Comparison of ENCODE assay signal across 9 cellular contexts in the genomic region with DNA sequence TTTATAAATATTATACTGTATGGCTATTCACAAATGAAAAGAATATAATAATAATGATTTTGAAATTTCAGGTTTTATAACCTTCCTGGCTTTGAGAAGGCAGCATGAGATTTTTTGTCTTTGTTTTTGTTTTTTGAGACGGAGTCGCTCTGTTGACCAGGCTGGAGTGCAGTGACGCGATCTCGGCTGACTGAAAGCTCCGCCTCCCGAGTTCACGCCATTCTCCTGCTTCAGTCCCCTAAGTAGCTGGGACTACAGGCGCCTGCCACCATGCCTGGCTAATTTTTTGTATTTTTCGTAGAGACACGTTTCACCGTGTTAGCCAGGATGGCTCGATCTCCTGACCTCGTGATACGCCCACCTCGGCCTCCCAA.
A peak's percentile ranks its signal among the peaks of the same experiment; 100 is the strongest.
DNase-seq lines count a peak whose midpoint lies in the region; ATAC-seq and TF ChIP-seq lines count a peak whose summit lies in the region.
"Had no signal": no experiment of that assay in that cellular context is flagged by ENCODE, and none has a peak within 500 bp of the region (broad histone marks: within the 10 kb centered on the region; RNA-seq: fewer than 3 reads in every experiment).

No MANE protein-coding gene starts in this region.

- CTCF ChIA-PET in CD4-positive, alpha-beta T cell (lab: Charles Lee): no interaction called here

- H3K4me3 Mint-ChIP-seq in CD4-positive, alpha-beta T cell: peak overlapping the region; percentile 100
- peak overlapping the region; percentile 97 for H3K4me3 Mint-ChIP-seq in dendritic cell treated with granulocyte-macrophage colony-stimulating factor and Interleukin-4, amounts not matched to agents 40 ng/mL and 50 ng/mL, for 4 days
- H3K4me3 Mint-ChIP-seq in chondrocyte (ENCODE audit: unreplicated experiment): no peak overlapping the region
- H3K4me3 Mint-ChIP-seq: neural crest cell had no signal

- no peaks in the 10 kb centered on the region for H3K27me3 Mint-ChIP-seq in CD4-positive, alpha-beta T cell
- H3K27me3 Mint-ChIP-seq in dendritic cell treated with granulocyte-macrophage colony-stimulating factor and Interleukin-4, amounts not matched to agents 40 ng/mL and 50 ng/mL, for 4 days: no peaks in the 10 kb centered on the region
- no peaks in the 10 kb centered on the region for H3K27me3 Mint-ChIP-seq in chondrocyte (ENCODE audit: low read depth)

- peaks cover 2% of the 10 kb centered on the region for H3K9me3 Mint-ChIP-seq in CD4-positive, alpha-beta T cell
- H3K9me3 Mint-ChIP-seq in dendritic cell treated with granulocyte-macrophage colony-stimulating factor and Interleukin-4, amounts not matched to agents 40 ng/mL and 50 ng/mL, for 4 days: peaks cover 22% of the 10 kb centered on the region
- H3K9me3 Mint-ChIP-seq in chondrocyte (ENCODE audit: low read depth): peaks cover 69% of the 10 kb centered on the region

- no peak for TF ChIP-seq CTCF in CD4-positive, alpha-beta T cell (IDR thresholded peaks at IDR 0.05)
- no peak for TF ChIP-seq CTCF in chondrocyte (IDR thresholded peaks at IDR 0.05)

- peak overlapping the region; percentile 47 for H3K27ac ChIP-seq in CD4-positive, alpha-beta T cell (ENCODE audit: low read depth, low read length)

- intact Hi-C loops in CD4-positive, alpha-beta T cell (cut with DNase I, micrococcal nuclease): loop anchor here (1.0 to 5.0 kb wide), 3 partner anchors 35 to 64 kb away; partner anchors contain the start of gene ZNF429 (in 2 of the 2)
- intact Hi-C loops in dendritic cell treated with granulocyte-macrophage colony-stimulating factor and Interleukin-4, amounts not matched to agents 40 ng/mL and 50 ng/mL, for 4 days (cut with micrococcal nuclease): loop anchor here (1.0 to 2.0 kb wide), 2 partner anchors 63 to 198 kb away; partner anchors contain the start of gene ZNF100
- intact Hi-C loops in posterior cingulate gyrus (cut with DNase I): no loop called here

- H3K27ac Mint-ChIP-seq in CD4-positive, alpha-beta T cell: peak overlapping the region; percentile 99
- H3K27ac Mint-ChIP-seq in dendritic cell treated with granulocyte-macrophage colony-stimulating factor and Interleukin-4, amounts not matched to agents 40 ng/mL and 50 ng/mL, for 4 days: peak overlapping the region; percentile 98
- no peak overlapping the region for H3K27ac Mint-ChIP-seq in chondrocyte (ENCODE audit: unreplicated experiment)

- H3K9me3 ChIP-seq in CD4-positive, alpha-beta T cell (ENCODE audit: control insufficient read depth, low read length): no peaks in the 10 kb centered on the region

- H3K36me3 Mint-ChIP-seq in CD4-positive, alpha-beta T cell (ENCODE audit: low read depth): peaks cover 33% of the 10 kb centered on the region
- H3K36me3 Mint-ChIP-seq in dendritic cell treated with granulocyte-macrophage colony-stimulating factor and Interleukin-4, amounts not matched to agents 40 ng/mL and 50 ng/mL, for 4 days (ENCODE audit: low read depth): peaks cover 32% of the 10 kb centered on the region
- no peaks in the 10 kb centered on the region for H3K36me3 Mint-ChIP-seq in chondrocyte (ENCODE audit: low read depth)

- DNase-seq in CD4-positive, alpha-beta T cell: peak in 8 of 10 experiments; percentile 7 to 69 (median 24)
- DNase-seq in T follicular helper cell (ENCODE audit: low read depth) (peak; percentile 53), posterior cingulate gyrus (peak in 6 of 10 donors; percentile 33 to 95 (median 56)), chondrocyte (ENCODE audit: low spot score) (no peak), T1000 (lab: John Stamatoyannopoulos, UW) (no peak), NCI-H1930 (lab: John Stamatoyannopoulos, UW) (no peak)

- H3K4me1 Mint-ChIP-seq in CD4-positive, alpha-beta T cell (ENCODE audit: low read depth): peaks cover 34% of the 10 kb centered on the region
- H3K4me1 Mint-ChIP-seq in dendritic cell treated with granulocyte-macrophage colony-stimulating factor and Interleukin-4, amounts not matched to agents 40 ng/mL and 50 ng/mL, for 4 days (ENCODE audit: low read depth): peaks cover 25% of the 10 kb centered on the region
- H3K4me1 Mint-ChIP-seq in chondrocyte (ENCODE audit: low read depth): no peaks in the 10 kb centered on the region
- H3K4me1 Mint-ChIP-seq: neural crest cell had no signal

- POLR2A ChIA-PET in CD4-positive, alpha-beta T cell (lab: Charles Lee): interaction anchor here (0.9 to 4.2 kb wide), 33 partner anchors 9 to 1901 kb away, joined by 3 to 130 read pairs (median 5); partner anchors contain the start of genes ZNF100, ZNF101, ZNF429 and ZNF43

- peak; percentile 64 for ATAC-seq in CD4-positive, alpha-beta T cell (ENCODE audit: poor library complexity)
- ATAC-seq in GM18867 (IDR thresholded peaks at IDR 0.05; ENCODE audit: unreplicated experiment): no peak

- H3K27me3 ChIP-seq in CD4-positive, alpha-beta T cell (ENCODE audit: control insufficient read depth, insufficient read depth, low read length): no peaks in the 10 kb centered on the region

Comparison
In these comparisons a context has a peak if more than half of its experiments do, and no peak if none do; other contexts are left out.
1. DNase-seq: peak in CD4-positive, alpha-beta T cell (8 of 10), T follicular helper cell (single experiment) and posterior cingulate gyrus (6 of 10); none in chondrocyte (single experiment), T1000 (single experiment) and NCI-H1930 (0 of 2).